ENCODE assay signal across 1 cellular context in genomic region chr13:32142956-32143375, GRCh38.
A peak's percentile ranks its signal among the peaks of the same experiment; 100 is the strongest.
TF ChIP-seq lines count a peak whose summit lies in the region.

No MANE protein-coding gene starts in this region.

TF ChIP-seq in HepG2, 621 proteins besides CTCF, POLR2A, EP300 and RAD21 (continued from another document and continues in another):
- TF ChIP-seq RERE (CRISPR knock-in tag; IDR thresholded peaks at IDR 0.05; ENCODE audit: low read depth) (peak; percentile 81), ZNF784 (CRISPR knock-in tag; IDR thresholded peaks at IDR 0.05; ENCODE audit: borderline replicate concordance) (no peak), KLF6 (CRISPR knock-in tag; IDR thresholded peaks at IDR 0.05) (0 out of 2 replicates have a peak, but pooled peaks have one; percentile 56), YY1 (IDR thresholded peaks at IDR 0.05; ENCODE audit: insufficient read depth, insufficient replicate concordance, low read depth, low read length) (no peak), MXD3 (CRISPR knock-in tag; IDR thresholded peaks at IDR 0.05) (no peak), ZFP36 (IDR thresholded peaks at IDR 0.05; ENCODE audit: borderline replicate concordance, low read depth, low read length, partially characterized antibody) (no peak), PRMT3 (CRISPR knock-in tag; IDR thresholded peaks at IDR 0.05; ENCODE audit: borderline replicate concordance, low read depth) (no peak), USF2 (IDR thresholded peaks at IDR 0.05; ENCODE audit: low read depth, low read length) (no peak), USF2 (CRISPR knock-in tag; IDR thresholded peaks at IDR 0.05; ENCODE audit: borderline replicate concordance) (no peak), HCFC1 (IDR thresholded peaks at IDR 0.05; ENCODE audit: low read depth, low read length) (no peak), NRL (CRISPR knock-in tag; IDR thresholded peaks at IDR 0.05; ENCODE audit: borderline replicate concordance) (no peak), ARID3A (IDR thresholded peaks at IDR 0.05; ENCODE audit: low read depth, low read length) (peak; percentile 73), PAXIP1 (CRISPR knock-in tag; conservative IDR thresholded peaks at IDR 0.05) (peak; percentile 98), KDM5A (IDR thresholded peaks at IDR 0.05; ENCODE audit: borderline replicate concordance, low read length) (0 out of 2 replicates have a peak, but pooled peaks have one; percentile 29), HNRNPLL (IDR thresholded peaks at IDR 0.05; ENCODE audit: low read depth, low read length, poor library complexity, severe bottlenecking) (no peak), KDM6A (CRISPR knock-in tag; IDR thresholded peaks at IDR 0.05; ENCODE audit: low read depth) (peak; percentile 87), SRSF4 (IDR thresholded peaks at IDR 0.05; ENCODE audit: low read depth, low read length, poor library complexity, severe bottlenecking) (no peak), MAFF (IDR thresholded peaks at IDR 0.05; ENCODE audit: low read depth, low read length) (0 out of 2 replicates have a peak, but pooled peaks have one; percentile 1), RBM22 (optimal IDR thresholded peaks at IDR 0.05; ENCODE audit: low read length) (no peak), MBD4 (IDR thresholded peaks at IDR 0.05; ENCODE audit: borderline replicate concordance, low read length) (no peak), NR1H2 (CRISPR knock-in tag; IDR thresholded peaks at IDR 0.05; ENCODE audit: borderline replicate concordance, low read depth) (no peak), ZNF772 (CRISPR knock-in tag; IDR thresholded peaks at IDR 0.05) (peak; percentile 65; the same call in 1 of the 2 replicates), MNT (IDR thresholded peaks at IDR 0.05) (no peak), HES4 (CRISPR knock-in tag; IDR thresholded peaks at IDR 0.05; ENCODE audit: borderline replicate concordance) (no peak), CENPBD1 (CRISPR knock-in tag; IDR thresholded peaks at IDR 0.05; ENCODE audit: borderline replicate concordance, low read depth) (no peak), ATF2 (CRISPR knock-in tag; IDR thresholded peaks at IDR 0.05) (peak; percentile 88), ZNF343 (CRISPR knock-in tag; IDR thresholded peaks at IDR 0.05) (no peak), KDM5B (CRISPR knock-in tag; IDR thresholded peaks at IDR 0.05; ENCODE audit: borderline replicate concordance) (no peak), HNF4G (IDR thresholded peaks at IDR 0.05; ENCODE audit: borderline replicate concordance, low read depth, low read length) (peak; percentile 99), HNF4G (CRISPR knock-in tag; IDR thresholded peaks at IDR 0.05; ENCODE audit: borderline replicate concordance, low read depth) (peak; percentile 98), ZFP37 (CRISPR knock-in tag; IDR thresholded peaks at IDR 0.05; ENCODE audit: borderline replicate concordance) (peak; percentile 83; the same call in 1 of the 2 replicates), RBFOX2 (IDR thresholded peaks at IDR 0.05; ENCODE audit: low read depth, low read length) (no peak), ARNT (IDR thresholded peaks at IDR 0.05) (no peak), ZFP36L2 (CRISPR knock-in tag; IDR thresholded peaks at IDR 0.05) (no peak), ZNF296 (CRISPR knock-in tag; conservative IDR thresholded peaks at IDR 0.05) (no peak), STAG1 (CRISPR knock-in tag; IDR thresholded peaks at IDR 0.05) (peak; percentile 49), SOX5 (CRISPR knock-in tag; IDR thresholded peaks at IDR 0.05; ENCODE audit: borderline replicate concordance) (peak; percentile 94), ZNF577 (CRISPR knock-in tag; IDR thresholded peaks at IDR 0.05; ENCODE audit: borderline replicate concordance, low read depth) (no peak), ZNF614 (CRISPR knock-in tag; IDR thresholded peaks at IDR 0.05; ENCODE audit: borderline replicate concordance) (peak; percentile 84; the same call in 1 of the 2 replicates), ZBTB7A (CRISPR knock-in tag; IDR thresholded peaks at IDR 0.05) (no peak), ZNF503 (CRISPR knock-in tag; IDR thresholded peaks at IDR 0.05) (peak; percentile 86), CHD4 (IDR thresholded peaks at IDR 0.05; ENCODE audit: borderline replicate concordance, low read length) (no peak; the same call in 1 of the 2 replicates)
